Comparison of ENCODE assay signal across 8 cellular contexts in genomic region chr7:139339698-139340036, GRCh38. TPM values are rescaled to one million over a fixed set of nuclear protein-coding genes. Genes with fewer than 3 reads are reported as not detected.
DNase-seq lines count a peak whose midpoint lies in the region; ATAC-seq and TF ChIP-seq lines count a peak whose summit lies in the region.

No MANE protein-coding gene starts in this region.

- peak overlapping the region; percentile 92 for H3K4me3 Mint-ChIP-seq in WTC11
- H3K4me3 Mint-ChIP-seq in glutamatergic neuron (ENCODE audit: unreplicated experiment): peak overlapping the region; percentile 96

- H3K4me3 ChIP-seq in H7 (ENCODE audit: insufficient read depth, low read depth, low read length) (peak overlapping the region; percentile 96), skeletal muscle satellite cell (ENCODE audit: low read length) (peak overlapping the region; percentile 87)

- H3K27me3 Mint-ChIP-seq in WTC11 (ENCODE audit: low read depth) (peaks cover 9% of the 10 kb centered on the region), glutamatergic neuron (ENCODE audit: unreplicated experiment) (peaks cover 13% of the 10 kb centered on the region)

- H3K27ac Mint-ChIP-seq in WTC11 (peak overlapping the region; percentile 99; the same call in 1 of the 2 replicates), glutamatergic neuron (ENCODE audit: unreplicated experiment) (peak overlapping the region; percentile 100)

- H3K9me3 Mint-ChIP-seq in WTC11 (peaks cover 10% of the 10 kb centered on the region), glutamatergic neuron (ENCODE audit: unreplicated experiment) (peaks cover 21% of the 10 kb centered on the region)

- H3K36me3 ChIP-seq in H7 (replicated peaks; ENCODE audit: control insufficient read depth, insufficient read depth, low read length) (no peaks in the 10 kb centered on the region; the same call in 1 of the 2 replicates), skeletal muscle satellite cell (ENCODE audit: insufficient read depth, low read length) (no peaks in the 10 kb centered on the region)

- no peak overlapping the region for H3K9ac ChIP-seq in skeletal muscle satellite cell (ENCODE audit: low read depth, low read length)

- CTCF ChIA-PET in WTC11 (lab: Charles Lee): interaction anchor here (0.8 to 2.2 kb wide), 11 partner anchors 14 to 365 kb away, joined by 3 to 20 read pairs (median 5); a partner anchor contains a TSS

- DNase-seq in H7 (no peak), WTC11 (ENCODE audit: low spot score) (no peak), glutamatergic neuron (no peak), OCI-M2 (lab: John Stamatoyannopoulos, UW; ENCODE audit: unreplicated experiment) (no peak), AG20443 (ENCODE audit: low spot score) (no peak)

- no peaks in the 10 kb centered on the region for H3K27me3 ChIP-seq in H7 (ENCODE audit: control insufficient read depth, insufficient read depth, low read length)
- no peaks in the 10 kb centered on the region for H3K27me3 ChIP-seq in skeletal muscle satellite cell (ENCODE audit: control insufficient read depth, insufficient read depth, low read length)

- TF ChIP-seq CTCF in WTC11 (IDR thresholded peaks at IDR 0.05) (no peak), glutamatergic neuron (IDR thresholded peaks at IDR 0.05; ENCODE audit: partially characterized antibody, unreplicated experiment) (no peak)

- H3K9me3 ChIP-seq in skeletal muscle satellite cell (replicated peaks; ENCODE audit: low read length): no peaks in the 10 kb centered on the region

- peaks cover 7% of the 10 kb centered on the region for H3K4me1 Mint-ChIP-seq in WTC11
- peaks cover 4% of the 10 kb centered on the region for H3K4me1 Mint-ChIP-seq in glutamatergic neuron (ENCODE audit: low read depth, unreplicated experiment)

- no peak for ATAC-seq in WTC11
- ATAC-seq in GM19035 (IDR thresholded peaks at IDR 0.05; ENCODE audit: unreplicated experiment): no peak
- ATAC-seq in HG02588 (IDR thresholded peaks at IDR 0.05; ENCODE audit: unreplicated experiment): no peak

- peak overlapping the region; percentile 87 for H3K4me2 ChIP-seq in skeletal muscle satellite cell (ENCODE audit: low read length)

- peaks cover 7% of the 10 kb centered on the region for H3K36me3 Mint-ChIP-seq in WTC11
- H3K36me3 Mint-ChIP-seq in glutamatergic neuron (ENCODE audit: unreplicated experiment): peaks cover 9% of the 10 kb centered on the region

- POLR2A ChIA-PET in WTC11 (lab: Charles Lee): interaction anchor here (0.5 to 1.8 kb wide), 4 partner anchors 20 to 257 kb away, joined by 3 to 12 read pairs (median 4); partner anchors contain the start of gene LUC7L2

- peaks cover 3% of the 10 kb centered on the region for H3K4me1 ChIP-seq in skeletal muscle satellite cell (ENCODE audit: control insufficient read depth, insufficient read depth, low read length)

TF ChIP-seq in WTC11, 78 proteins besides CTCF, POLR2A, EP300 and RAD21:
- TF ChIP-seq ZNF232 (CRISPR knock-in tag; IDR thresholded peaks at IDR 0.05) (0 out of 2 replicates have a peak, but pooled peaks have one; percentile 6), NFE2L1 (CRISPR knock-in tag; IDR thresholded peaks at IDR 0.05) (no peak)

RNA-seq across cellular contexts. Expression of gene FMC1, which starts 1.5 kb away (rescaled TPM):
- 24.7 and 32.6 TPM in 2 replicates for total RNA-seq in H7 (2014; rRNA removed; shearing (Covaris generic))
- 14.3 to 16.7 TPM (median 16.3 TPM) in 3 replicates for total RNA-seq in WTC11 (2021)
- 40.1 TPM for total RNA-seq in glutamatergic neuron (ENCODE audit: unreplicated experiment)
- 8.7 and 9.9 TPM in 2 replicates for total RNA-seq in skeletal muscle satellite cell (2012; rRNA removed)

RNA-seq across cellular contexts. Expression of gene LUC7L2, which starts 20.0 kb away (rescaled TPM):
- 43.4 and 53.7 TPM in 2 replicates for total RNA-seq in H7 (2014; rRNA removed; shearing (Covaris generic))
- 91.0 to 94.4 TPM (median 92.4 TPM) in 3 replicates for total RNA-seq in WTC11 (2021)
- 83.4 TPM for total RNA-seq in glutamatergic neuron (ENCODE audit: unreplicated experiment)
- total RNA-seq in skeletal muscle satellite cell (2012; rRNA removed): 38.4 and 40.6 TPM in 2 replicates
